In genomic region chr2:222582931-222583330, GRCh38 we compare ENCODE assay signal across 13 cellular contexts.
DNase-seq lines count a peak whose midpoint lies in the region; ATAC-seq, FAIRE-seq and TF ChIP-seq lines count a peak whose summit lies in the region.
"Had no signal": no experiment of that assay in that cellular context is flagged by ENCODE, and none has a peak within 500 bp of the region (broad histone marks: within the 10 kb centered on the region; RNA-seq: fewer than 3 reads in every experiment).

No MANE protein-coding gene starts in this region.

- H3K27me3 ChIP-seq in HepG2 (ENCODE audit: control insufficient read depth in 1 of 2, insufficient read depth in 2 of 2, low read length in 2 of 2), result no peaks in the 10 kb centered on the region
- H3K27me3 ChIP-seq in right lobe of liver, result no peaks in the 10 kb centered on the region
- H3K27me3 ChIP-seq in Loucy (ENCODE audit: insufficient read depth, low read length, poor library complexity, severe bottlenecking), result no peaks in the 10 kb centered on the region

- H3K4me3 ChIP-seq in HepG2 (replicated peaks in 1 of 3; ENCODE audit: insufficient read depth in 1 of 3, low read depth in 2 of 3, low read length in 3 of 3), result no peak overlapping the region
- no peak overlapping the region for H3K4me3 ChIP-seq in right lobe of liver
- no peak overlapping the region for H3K4me3 ChIP-seq in Loucy (ENCODE audit: low read length, poor library complexity, severe bottlenecking)
- H3K4me3 ChIP-seq in choroid plexus epithelial cell (ENCODE audit: low read depth, low read length), result no peak overlapping the region

- peak; percentile 74 for ATAC-seq in HepG2
- no peak for ATAC-seq in right lobe of liver
- ATAC-seq: CD8-positive, alpha-beta T cell had no signal

- H3K79me2 ChIP-seq in HepG2 (ENCODE audit: insufficient read depth, low read length) (no peaks in the 10 kb centered on the region), Loucy (ENCODE audit: insufficient read depth, low read length) (peaks cover 4% of the 10 kb centered on the region; the same call in 1 of the 2 replicates)

- BruUV-seq in HepG2 (replicated peaks; lab: Mats Ljungman, UMichigan), result no TSS peak

- DNase-seq in HepG2 (ENCODE audit: low spot score) (peak; percentile 23), right lobe of liver (no peak), choroid plexus epithelial cell (ENCODE audit: low read depth) (peak; percentile 28), C1 segment of cervical spinal cord (lab: John Stamatoyannopoulos, UW) (no peak), cortex of kidney (lab: John Stamatoyannopoulos, UW) (no peak), HuH-7 (ENCODE audit: low spot score) (no peak), MV-4-11 (lab: John Stamatoyannopoulos, UW) (no peak)
- DNase-seq: activated CD4-positive, CD25-positive, alpha-beta regulatory T cell treated with anti-CD3 and anti-CD28 coated beads, Interleukin-2, amount 50 U/mL, for 72 hours; CD8-positive, alpha-beta T cell; effector memory CD4-positive, alpha-beta T cell; stimulated activated CD4-positive, alpha-beta T cell treated with anti-CD3 and anti-CD28 coated beads, Interleukin-4, amount 100 ng/mL, for 24 hours had no signal

- no peaks in the 10 kb centered on the region for H3K9me2 ChIP-seq in Loucy (replicated peaks; ENCODE audit: low read depth, low read length)

- in situ Hi-C loops in HepG2 (cut with HindIII; ENCODE audit: extremely low pct_ligation_motif_present, low pct_unique_long_range_greater_than_20kb), result no loop called here

- CTCF ChIA-PET in HepG2 (lab: Yijun Ruan, JAX; ENCODE audit: low intra/inter-chr PET ratio, low total read pairs), result interaction anchor here (1.6 kb wide), 1 partner anchor 265 kb away, joined by 5 read pairs; no protein-coding TSS in a partner anchor

- no peak for TF ChIP-seq POLR2A in HepG2 (IDR thresholded peaks at IDR 0.05; ENCODE audit: insufficient read depth in 1 of 2, low read depth in 2 of 2, low read length in 2 of 2)
- no peak for TF ChIP-seq POLR2A in right lobe of liver (IDR thresholded peaks at IDR 0.05)

- FAIRE-seq in HepG2 (lab: Jason Lieb, UNC), result peak; percentile 36
- FAIRE-seq: keratinocyte had no signal

- H3F3A ChIP-seq in Loucy (ENCODE audit: low read depth), result no peaks in the 10 kb centered on the region

- H3K27ac ChIP-seq in HepG2 (ENCODE audit: extremely low read length, insufficient read depth, low read length) (no peak overlapping the region), right lobe of liver (no peak overlapping the region)

- H3K4me2 ChIP-seq in HepG2 (ENCODE audit: low read depth, low read length), result no peak overlapping the region
- H3K4me2 ChIP-seq in Loucy (ENCODE audit: low read depth, low read length, poor library complexity, severe bottlenecking), result no peak overlapping the region

- TF ChIP-seq CTCF in HepG2 (CRISPR knock-in tag; IDR thresholded peaks at IDR 0.05) (no peak; the same call in 1 of the 2 replicates), right lobe of liver (IDR thresholded peaks at IDR 0.05) (peak in 2 of 4 donors; percentile 7 to 10), Loucy (conservative IDR thresholded peaks at IDR 0.05; ENCODE audit: low read length) (peak; percentile 40; the same call in 1 of the 2 replicates), choroid plexus epithelial cell (conservative IDR thresholded peaks at IDR 0.05; ENCODE audit: low read depth, low read length) (peak; percentile 43)

- H3K9ac ChIP-seq in HepG2 (ENCODE audit: insufficient read depth, low read depth, low read length) (no peak overlapping the region), Loucy (ENCODE audit: low read depth, low read length, poor library complexity, severe bottlenecking) (no peak overlapping the region)

- no peak for TF ChIP-seq RAD21 in HepG2 (CRISPR knock-in tag; IDR thresholded peaks at IDR 0.05)

- no peak for TF ChIP-seq EP300 in HepG2 (IDR thresholded peaks at IDR 0.05; ENCODE audit: low read depth in 2 of 2, low read length in 2 of 2)
- no peak for TF ChIP-seq EP300 in HepG2 (CRISPR knock-in tag; IDR thresholded peaks at IDR 0.05; ENCODE audit: borderline replicate concordance)

- H3K9me3 ChIP-seq in HepG2 (ENCODE audit: low read length), result no peaks in the 10 kb centered on the region
- H3K9me3 ChIP-seq in right lobe of liver, result no peaks in the 10 kb centered on the region
- H3K9me3 ChIP-seq in Loucy (ENCODE audit: insufficient read depth, low read depth, low read length), result 0 out of 2 replicates have a peak, but pooled peaks cover 2% of the 10 kb centered on the region

- H3K36me3 ChIP-seq in HepG2 (replicated peaks in 1 of 2; ENCODE audit: control insufficient read depth in 1 of 2, insufficient read depth in 2 of 2, low read length in 2 of 2), result peaks cover 4 to 10% of the 10 kb centered on the region in 2 experiments; a peak in 4 of 5 replicates
- no peaks in the 10 kb centered on the region for H3K36me3 ChIP-seq in right lobe of liver
- H3K36me3 ChIP-seq in Loucy (ENCODE audit: insufficient read depth, low read length), result peaks cover 6% of the 10 kb centered on the region; the same call in 1 of the 2 replicates

- no peaks in the 10 kb centered on the region for H4K20me1 ChIP-seq in HepG2 (ENCODE audit: insufficient read depth, low read length)
- H4K20me1 ChIP-seq in Loucy (ENCODE audit: insufficient read depth, low read length, poor library complexity, severe bottlenecking), result no peaks in the 10 kb centered on the region

- intact Hi-C loops in HepG2 (cut with micrococcal nuclease; ENCODE audit: unreplicated experiment), result no loop called here
- intact Hi-C loops in right lobe of liver (cut with DNase I), result no loop called here

- POLR2A ChIA-PET in HepG2 (lab: Yijun Ruan, JAX), result no interaction called here

- H3K4me1 ChIP-seq in HepG2 (ENCODE audit: insufficient read depth, low read length) (no peaks in the 10 kb centered on the region), right lobe of liver (no peaks in the 10 kb centered on the region), Loucy (ENCODE audit: insufficient read depth, low read length, poor library complexity, severe bottlenecking) (peaks cover 6% of the 10 kb centered on the region)

- H2AFZ ChIP-seq in HepG2 (ENCODE audit: low read length) (no peak overlapping the region), Loucy (ENCODE audit: low read length) (no peak overlapping the region)

TF ChIP-seq in HepG2, 621 proteins besides CTCF, POLR2A, EP300 and RAD21 (continues in another document):
- no peak for TF ChIP-seq ZKSCAN5 (CRISPR knock-in tag; IDR thresholded peaks at IDR 0.05)
- no peak for TF ChIP-seq HIC2 (CRISPR knock-in tag; IDR thresholded peaks at IDR 0.05; ENCODE audit: low read depth)
- TF ChIP-seq ZNF510 (CRISPR knock-in tag; IDR thresholded peaks at IDR 0.05; ENCODE audit: low read depth), result no peak
- TF ChIP-seq ZNF230 (CRISPR knock-in tag; IDR thresholded peaks at IDR 0.05), result no peak
- no peak for TF ChIP-seq KLF11 (CRISPR knock-in tag; IDR thresholded peaks at IDR 0.05)
- no peak for TF ChIP-seq MLXIP (CRISPR knock-in tag; IDR thresholded peaks at IDR 0.05; ENCODE audit: borderline replicate concordance)
- TF ChIP-seq NAIF1 (CRISPR knock-in tag; IDR thresholded peaks at IDR 0.05; ENCODE audit: borderline replicate concordance), result no peak
- no peak for TF ChIP-seq MTA1 (CRISPR knock-in tag; IDR thresholded peaks at IDR 0.05; ENCODE audit: borderline replicate concordance)
- TF ChIP-seq ZBTB20 (CRISPR knock-in tag; IDR thresholded peaks at IDR 0.05; ENCODE audit: borderline replicate concordance, low read depth), result no peak
- no peak for TF ChIP-seq ZBTB2 (CRISPR knock-in tag; IDR thresholded peaks at IDR 0.05; ENCODE audit: low read depth)
- no peak for TF ChIP-seq ZFYVE20 (CRISPR knock-in tag; IDR thresholded peaks at IDR 0.05; ENCODE audit: borderline replicate concordance, low read depth)

Comparison
In these comparisons a context has a peak if more than half of its experiments do, and no peak if none do; other contexts are left out.
1. DNase-seq: peak in HepG2 (single experiment) and choroid plexus epithelial cell (single experiment); none in right lobe of liver (0 of 3), C1 segment of cervical spinal cord (0 of 14), cortex of kidney (single experiment), HuH-7 (single experiment) and MV-4-11 (single experiment).